33 cellular contexts compared by ENCODE assay signal in genomic region chr12:104941454-104941853, GRCh38.
"Had no signal": no experiment of that assay in that cellular context is flagged by ENCODE, and none has a peak within 500 bp of the region (broad histone marks: within the 10 kb centered on the region; RNA-seq: fewer than 3 reads in every experiment).

No MANE protein-coding gene starts in this region.

- H3K36me3 ChIP-seq: MG63 had no signal

- H3K27me3 ChIP-seq: MG63 had no signal

- DNase-seq: Karpas-422, Kasumi-1, MG63, MM.1S, MV-4-11, NCI-H1048, NCI-H1092, NCI-H1092 treated with DMSO at 0.1 percent for 48 hours, NCI-H1105, NCI-H1105 treated with DMSO at 0.1 percent for 48 hours, NCI-H1417, NCI-H1417 treated with DMSO at 0.1 percent for 48 hours, NCI-H1436, NCI-H1436 treated with DMSO at 0.1 percent for 48 hours, NCI-H146, NCI-H1694, NCI-H1694 treated with DMSO at 0.1 percent for 48 hours, NCI-H187, NCI-H187 treated with DMSO at 0.1 percent for 48 hours, NCI-H1930, NCI-H2029, NCI-H2029 treated with DMSO at 0.1 percent for 48 hours, NCI-H2081, NCI-H2081 treated with DMSO at 0.1 percent for 48 hours, NCI-H2107, NCI-H2171, NCI-H2227 treated with DMSO at 0.1 percent for 48 hours, NCI-H226, NCI-H345, NCI-H446, NCI-H446 treated with DMSO at 0.1 percent for 48 hours, NCI-H510A, NCI-H510A treated with DMSO at 0.1 percent for 48 hours had no signal

- H3K4me3 ChIP-seq: MG63 had no signal

- H3K9me3 ChIP-seq: MG63 had no signal
